Comparison of ENCODE assay signal across 2 cellular contexts in the genomic region with DNA sequence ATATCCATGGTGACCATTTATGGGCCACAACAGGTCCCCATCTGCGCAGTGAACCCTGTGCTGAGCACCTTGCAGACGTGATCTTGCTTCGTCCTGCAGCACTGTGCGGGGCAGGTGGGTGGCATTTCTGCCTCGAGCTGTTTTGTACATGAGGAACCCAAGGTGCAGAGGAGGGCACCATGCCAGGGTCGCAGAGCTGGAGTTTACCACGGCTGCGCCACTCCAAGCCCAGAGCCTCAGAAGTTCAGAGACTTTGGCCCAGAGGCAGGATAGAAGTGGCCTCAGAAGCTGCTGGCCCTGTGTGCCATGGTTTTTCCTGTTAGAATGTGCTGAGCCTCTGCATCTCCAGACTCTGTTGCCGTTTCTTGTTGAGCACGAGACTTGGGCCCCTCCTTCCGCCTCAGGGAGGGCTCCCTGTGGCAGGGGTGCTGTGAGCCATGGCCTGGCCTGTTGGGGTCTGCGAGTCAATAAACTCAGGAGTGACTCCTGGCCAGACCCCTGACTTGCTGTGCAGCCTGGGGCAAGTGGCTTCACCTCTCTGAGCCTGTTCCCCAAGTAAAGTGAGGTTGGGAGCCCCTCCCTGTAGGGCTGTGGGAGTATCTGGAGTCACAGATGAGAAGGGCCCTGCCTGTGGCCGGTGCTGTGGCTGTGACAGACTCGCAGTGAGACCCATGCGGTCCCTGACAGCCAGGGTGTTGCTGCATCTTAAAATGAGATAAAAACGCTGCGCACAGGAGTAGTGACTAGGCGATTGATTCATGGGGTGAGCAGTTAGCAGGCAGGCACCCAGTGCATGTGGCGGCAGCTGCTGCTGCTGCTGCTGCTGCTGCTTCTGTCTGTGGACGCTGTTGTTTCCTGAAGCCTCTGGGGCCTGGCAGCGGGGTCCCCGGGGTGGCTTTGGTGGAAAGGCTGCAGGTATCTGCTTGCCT.
TF ChIP-seq lines count a peak whose summit lies in the region.

No MANE protein-coding gene starts in this region.

TF ChIP-seq in SK-N-SH, 30 proteins besides CTCF, POLR2A, EP300 and RAD21 (continued from another document):
- TF ChIP-seq, protein P1, sequence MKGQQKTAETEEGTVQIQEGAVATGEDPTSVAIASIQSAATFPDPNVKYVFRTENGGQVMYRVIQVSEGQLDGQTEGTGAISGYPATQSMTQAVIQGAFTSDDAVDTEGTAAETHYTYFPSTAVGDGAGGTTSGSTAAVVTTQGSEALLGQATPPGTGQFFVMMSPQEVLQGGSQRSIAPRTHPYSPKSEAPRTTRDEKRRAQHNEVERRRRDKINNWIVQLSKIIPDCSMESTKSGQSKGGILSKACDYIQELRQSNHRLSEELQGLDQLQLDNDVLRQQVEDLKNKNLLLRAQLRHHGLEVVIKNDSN (IDR thresholded peaks at IDR 0.05; ENCODE audit: borderline replicate concordance, low read depth) = no peak
- TF ChIP-seq FOXJ3 (CRISPR knock-in tag; IDR thresholded peaks at IDR 0.05) = no peak
- no peak for TF ChIP-seq EZH2phosphoT487 (IDR thresholded peaks at IDR 0.05; ENCODE audit: borderline replicate concordance, low read depth)
- TF ChIP-seq NRF1 (IDR thresholded peaks at IDR 0.05; ENCODE audit: low read depth, low read length) = no peak
- no peak for TF ChIP-seq GABPA (IDR thresholded peaks at IDR 0.05; ENCODE audit: low read depth)
- TF ChIP-seq, protein P2, sequence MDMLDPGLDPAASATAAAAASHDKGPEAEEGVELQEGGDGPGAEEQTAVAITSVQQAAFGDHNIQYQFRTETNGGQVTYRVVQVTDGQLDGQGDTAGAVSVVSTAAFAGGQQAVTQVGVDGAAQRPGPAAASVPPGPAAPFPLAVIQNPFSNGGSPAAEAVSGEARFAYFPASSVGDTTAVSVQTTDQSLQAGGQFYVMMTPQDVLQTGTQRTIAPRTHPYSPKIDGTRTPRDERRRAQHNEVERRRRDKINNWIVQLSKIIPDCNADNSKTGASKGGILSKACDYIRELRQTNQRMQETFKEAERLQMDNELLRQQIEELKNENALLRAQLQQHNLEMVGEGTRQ (IDR thresholded peaks at IDR 0.05; ENCODE audit: borderline replicate concordance, low read depth, low read length) = no peak
- no peak for TF ChIP-seq RFX5 (IDR thresholded peaks at IDR 0.05; ENCODE audit: low read length)
- TF ChIP-seq, protein P3, sequence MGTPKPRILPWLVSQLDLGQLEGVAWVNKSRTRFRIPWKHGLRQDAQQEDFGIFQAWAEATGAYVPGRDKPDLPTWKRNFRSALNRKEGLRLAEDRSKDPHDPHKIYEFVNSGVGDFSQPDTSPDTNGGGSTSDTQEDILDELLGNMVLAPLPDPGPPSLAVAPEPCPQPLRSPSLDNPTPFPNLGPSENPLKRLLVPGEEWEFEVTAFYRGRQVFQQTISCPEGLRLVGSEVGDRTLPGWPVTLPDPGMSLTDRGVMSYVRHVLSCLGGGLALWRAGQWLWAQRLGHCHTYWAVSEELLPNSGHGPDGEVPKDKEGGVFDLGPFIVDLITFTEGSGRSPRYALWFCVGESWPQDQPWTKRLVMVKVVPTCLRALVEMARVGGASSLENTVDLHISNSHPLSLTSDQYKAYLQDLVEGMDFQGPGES (IDR thresholded peaks at IDR 0.05; ENCODE audit: low read depth, low read length) = no peak

TF ChIP-seq in SK-N-SH treated with all-trans-retinoic acid at 6 μM for 48 hours, 23 proteins besides CTCF, POLR2A, EP300 and RAD21 (continued from another document):
- TF ChIP-seq, protein P4, sequence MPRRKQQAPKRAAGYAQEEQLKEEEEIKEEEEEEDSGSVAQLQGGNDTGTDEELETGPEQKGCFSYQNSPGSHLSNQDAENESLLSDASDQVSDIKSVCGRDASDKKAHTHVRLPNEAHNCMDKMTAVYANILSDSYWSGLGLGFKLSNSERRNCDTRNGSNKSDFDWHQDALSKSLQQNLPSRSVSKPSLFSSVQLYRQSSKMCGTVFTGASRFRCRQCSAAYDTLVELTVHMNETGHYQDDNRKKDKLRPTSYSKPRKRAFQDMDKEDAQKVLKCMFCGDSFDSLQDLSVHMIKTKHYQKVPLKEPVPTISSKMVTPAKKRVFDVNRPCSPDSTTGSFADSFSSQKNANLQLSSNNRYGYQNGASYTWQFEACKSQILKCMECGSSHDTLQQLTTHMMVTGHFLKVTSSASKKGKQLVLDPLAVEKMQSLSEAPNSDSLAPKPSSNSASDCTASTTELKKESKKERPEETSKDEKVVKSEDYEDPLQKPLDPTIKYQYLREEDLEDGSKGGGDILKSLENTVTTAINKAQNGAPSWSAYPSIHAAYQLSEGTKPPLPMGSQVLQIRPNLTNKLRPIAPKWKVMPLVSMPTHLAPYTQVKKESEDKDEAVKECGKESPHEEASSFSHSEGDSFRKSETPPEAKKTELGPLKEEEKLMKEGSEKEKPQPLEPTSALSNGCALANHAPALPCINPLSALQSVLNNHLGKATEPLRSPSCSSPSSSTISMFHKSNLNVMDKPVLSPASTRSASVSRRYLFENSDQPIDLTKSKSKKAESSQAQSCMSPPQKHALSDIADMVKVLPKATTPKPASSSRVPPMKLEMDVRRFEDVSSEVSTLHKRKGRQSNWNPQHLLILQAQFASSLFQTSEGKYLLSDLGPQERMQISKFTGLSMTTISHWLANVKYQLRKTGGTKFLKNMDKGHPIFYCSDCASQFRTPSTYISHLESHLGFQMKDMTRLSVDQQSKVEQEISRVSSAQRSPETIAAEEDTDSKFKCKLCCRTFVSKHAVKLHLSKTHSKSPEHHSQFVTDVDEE (CRISPR knock-in tag; IDR thresholded peaks at IDR 0.05) = no peak
- TF ChIP-seq ISL1 (CRISPR knock-in tag; IDR thresholded peaks at IDR 0.05) = no peak
